In the genomic region with DNA sequence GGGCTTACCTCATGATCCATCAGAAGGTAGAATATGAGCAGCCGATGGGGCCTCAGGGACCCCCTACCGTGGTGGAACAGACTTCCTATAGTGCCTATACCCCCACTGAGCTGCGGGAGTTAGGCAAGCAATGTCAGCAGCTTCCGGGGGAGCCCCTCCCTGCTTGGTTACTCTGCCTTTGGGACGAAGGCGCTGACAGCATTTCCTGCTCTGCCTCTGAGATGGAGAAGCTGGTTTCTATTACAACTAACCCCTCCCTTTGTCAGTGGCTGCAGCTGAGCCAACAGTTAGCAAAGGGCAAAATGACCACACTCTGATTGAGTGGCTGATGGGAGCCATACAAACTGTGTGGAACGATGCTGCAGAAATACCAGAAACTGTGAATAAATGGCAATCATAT, we compare ENCODE assay signal across 13 cellular contexts.
DNase-seq lines count a peak whose midpoint lies in the region; ATAC-seq, FAIRE-seq and TF ChIP-seq lines count a peak whose summit lies in the region.
"Had no signal": no experiment of that assay in that cellular context is flagged by ENCODE, and none has a peak within 500 bp of the region (broad histone marks: within the 10 kb centered on the region; RNA-seq: fewer than 3 reads in every experiment).

No MANE protein-coding gene starts in this region.

- CTCF ChIA-PET in activated CD8-positive, alpha-beta memory T cell treated with anti-CD3 and anti-CD28 coated beads, Interleukin-2, amount 10 ng/mL, durations not matched to agents 7 days and 5 days (lab: Charles Lee), result no interaction called here

- peak; percentile 28 for FAIRE-seq in bronchial epithelial cell (lab: Jason Lieb, UNC)
- FAIRE-seq: endometrium had no signal

- peak; percentile 45 for ATAC-seq in activated CD8-positive, alpha-beta memory T cell treated with anti-CD3 and anti-CD28 coated beads, Interleukin-2, amount 10 ng/mL, durations not matched to agents 7 days and 5 days
- peak; percentile 93 for ATAC-seq in HG03103 (IDR thresholded peaks at IDR 0.05; ENCODE audit: low read depth, unreplicated experiment)
- no peak for ATAC-seq in HG02885 (IDR thresholded peaks at IDR 0.05; ENCODE audit: poor library complexity, unreplicated experiment)
- ATAC-seq in HG02970 (IDR thresholded peaks at IDR 0.05; ENCODE audit: low FRiP score, unreplicated experiment), result no peak

- no peaks in the 10 kb centered on the region for H3K36me3 Mint-ChIP-seq in activated CD8-positive, alpha-beta memory T cell treated with anti-CD3 and anti-CD28 coated beads, Interleukin-2, amount 10 ng/mL, durations not matched to agents 7 days and 5 days

- peak; percentile 40 for DNase-seq in activated CD8-positive, alpha-beta memory T cell treated with anti-CD3 and anti-CD28 coated beads, Interleukin-2, amount 10 ng/mL, durations not matched to agents 7 days and 5 days
- DNase-seq in activated CD8-positive, alpha-beta memory T cell treated with anti-CD3 and anti-CD28 coated beads, Interleukin-2, amount 50 U/mL, for 4 hours, result no peak
- DNase-seq in bronchial epithelial cell (ENCODE audit: low read depth) (peak; percentile 22), skeletal muscle cell (ENCODE audit: low read depth) (peak; percentile 67)
- DNase-seq in central memory CD4-positive, alpha-beta T cell, result no peak
- DNase-seq: activated CD4-positive, CD25-positive, alpha-beta regulatory T cell; GOT3; NCI-H2227 treated with DMSO at 0.1 percent for 48 hours had no signal

- H3K4me1 Mint-ChIP-seq in activated CD8-positive, alpha-beta memory T cell treated with anti-CD3 and anti-CD28 coated beads, Interleukin-2, amount 10 ng/mL, durations not matched to agents 7 days and 5 days, result no peaks in the 10 kb centered on the region

- TF ChIP-seq CTCF in bronchial epithelial cell (IDR thresholded peaks at IDR 0.05; ENCODE audit: insufficient read depth, low read length, severe bottlenecking), result no peak

- H3K36me3 ChIP-seq in bronchial epithelial cell (ENCODE audit: control insufficient read depth, insufficient read depth, low read length), result no peaks in the 10 kb centered on the region
- H3K36me3 ChIP-seq: BLaER1 treated with 17β-estradiol and CSF1 and Interleukin-3, amounts not matched to agents 10 nM and 100 nM had no signal

- no peak overlapping the region for H3K27ac Mint-ChIP-seq in activated CD8-positive, alpha-beta memory T cell treated with anti-CD3 and anti-CD28 coated beads, Interleukin-2, amount 10 ng/mL, durations not matched to agents 7 days and 5 days

- H3K4me3 Mint-ChIP-seq in activated CD8-positive, alpha-beta memory T cell treated with anti-CD3 and anti-CD28 coated beads, Interleukin-2, amount 10 ng/mL, durations not matched to agents 7 days and 5 days, result no peak overlapping the region

- no peaks in the 10 kb centered on the region for H3K27me3 ChIP-seq in bronchial epithelial cell (ENCODE audit: control insufficient read depth, insufficient read depth, low read length)
- H3K27me3 ChIP-seq: BLaER1 treated with 17β-estradiol and CSF1 and Interleukin-3, amounts not matched to agents 10 nM and 100 nM had no signal

- no peaks in the 10 kb centered on the region for H3K9me3 Mint-ChIP-seq in activated CD8-positive, alpha-beta memory T cell treated with anti-CD3 and anti-CD28 coated beads, Interleukin-2, amount 10 ng/mL, durations not matched to agents 7 days and 5 days (ENCODE audit: low read depth)

- no peak overlapping the region for H3K4me3 ChIP-seq in bronchial epithelial cell (ENCODE audit: low read depth, low read length)
- no peak overlapping the region for H3K4me3 ChIP-seq in skeletal muscle cell (ENCODE audit: low read depth, low read length)
- H3K4me3 ChIP-seq: BLaER1 treated with 17β-estradiol and CSF1 and Interleukin-3, amounts not matched to agents 10 nM and 100 nM had no signal

- no peaks in the 10 kb centered on the region for H3K27me3 Mint-ChIP-seq in activated CD8-positive, alpha-beta memory T cell treated with anti-CD3 and anti-CD28 coated beads, Interleukin-2, amount 10 ng/mL, durations not matched to agents 7 days and 5 days

Comparison
In these comparisons a context has a peak if more than half of its experiments do, and no peak if none do; other contexts are left out.
1. DNase-seq: peak in activated CD8-positive, alpha-beta memory T cell treated with anti-CD3 and anti-CD28 coated beads, Interleukin-2, amount 10 ng/mL, durations not matched to agents 7 days and 5 days (single experiment), bronchial epithelial cell (single experiment) and skeletal muscle cell (single experiment); none in activated CD8-positive, alpha-beta memory T cell treated with anti-CD3 and anti-CD28 coated beads, Interleukin-2, amount 50 U/mL, for 4 hours (single experiment) and central memory CD4-positive, alpha-beta T cell (single experiment).
2. ATAC-seq: peak in activated CD8-positive, alpha-beta memory T cell treated with anti-CD3 and anti-CD28 coated beads, Interleukin-2, amount 10 ng/mL, durations not matched to agents 7 days and 5 days (single experiment) and HG03103 (single experiment); none in HG02885 (single experiment) and HG02970 (single experiment).